In the genomic region with DNA sequence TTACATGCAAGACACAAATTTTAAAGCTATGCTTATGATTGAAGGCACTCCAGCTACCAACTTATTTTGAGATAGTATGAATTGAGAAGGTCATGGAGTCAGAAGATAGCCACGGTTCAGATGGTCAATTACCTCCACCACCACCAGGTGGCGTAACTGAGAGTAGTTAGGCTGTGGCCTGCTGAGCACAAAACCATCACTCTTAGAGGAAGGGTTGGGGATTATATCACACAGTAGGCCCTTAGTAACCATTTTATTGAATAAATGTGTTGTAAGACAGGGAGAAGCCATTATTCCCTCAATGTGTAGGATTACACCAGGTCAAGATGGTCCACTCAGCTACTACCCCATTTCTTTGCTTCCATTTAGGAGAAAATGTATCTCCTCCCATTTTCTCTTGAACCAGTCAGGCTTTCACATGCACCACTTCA, we compare ENCODE assay signal across 8 cellular contexts. TPM values are rescaled to one million over a fixed set of nuclear protein-coding genes. Genes with fewer than 3 reads are reported as not detected.
DNase-seq lines count a peak whose midpoint lies in the region; ATAC-seq, FAIRE-seq and TF ChIP-seq lines count a peak whose summit lies in the region.

No MANE protein-coding gene starts in this region.

- DNase-seq in G401 (ENCODE audit: low spot score) (peak; percentile 55), T-helper 1 cell (peak; percentile 20 to 71 (median 60)), amniotic stem cell (lab: John Stamatoyannopoulos, UW) (peak; percentile 23), iPS DF 4.7 (ENCODE audit: extremely low read depth, low spot score) (peak; percentile 69), frontal cortex (ENCODE audit: low spot score in 2 of 2) (no peak)
- DNase-seq in stimulated activated CD4-positive, alpha-beta T cell treated with anti-CD3 and anti-CD28 coated beads, Interleukin-1b, Interleukin-23, amount 100 ng/mL, for 1 hour (ENCODE audit: low read depth in 2 of 2) = peak; percentile 37 to 61

- no peak for FAIRE-seq in frontal cortex (lab: Jason Lieb, UNC)

- H2AFZ ChIP-seq in Loucy (ENCODE audit: low read length) = 0 out of 2 replicates have a peak overlapping the region, but pooled peaks have one; percentile 6

- no peaks in the 10 kb centered on the region for H3K9me3 ChIP-seq in Loucy (ENCODE audit: insufficient read depth, low read depth, low read length)

- in situ Hi-C loops in G401 (cut with HindIII; ENCODE audit: low sequenced_read_pairs) = no loop called here

- no peak overlapping the region for H3K9ac ChIP-seq in Loucy (ENCODE audit: low read depth, low read length, poor library complexity, severe bottlenecking)

- no peaks in the 10 kb centered on the region for H3K79me2 ChIP-seq in Loucy (ENCODE audit: insufficient read depth, low read length)

- no peak overlapping the region for H3K4me3 ChIP-seq in Loucy (ENCODE audit: low read length, poor library complexity, severe bottlenecking)

- peak; percentile 70 for ATAC-seq in GM21737 (IDR thresholded peaks at IDR 0.05; ENCODE audit: unreplicated experiment)

- no peaks in the 10 kb centered on the region for H3K27me3 ChIP-seq in Loucy (ENCODE audit: insufficient read depth, low read length, poor library complexity, severe bottlenecking)

- TF ChIP-seq CTCF in Loucy (conservative IDR thresholded peaks at IDR 0.05; ENCODE audit: low read length) = peak; percentile 91

- no peaks in the 10 kb centered on the region for H3F3A ChIP-seq in Loucy (ENCODE audit: low read depth)

- H3K4me2 ChIP-seq in Loucy (ENCODE audit: low read depth, low read length, poor library complexity, severe bottlenecking) = no peak overlapping the region

- H4K20me1 ChIP-seq in Loucy (ENCODE audit: insufficient read depth, low read length, poor library complexity, severe bottlenecking) = no peaks in the 10 kb centered on the region

- H3K4me1 ChIP-seq in Loucy (ENCODE audit: insufficient read depth, low read length, poor library complexity, severe bottlenecking) = no peaks in the 10 kb centered on the region

- no peaks in the 10 kb centered on the region for H3K9me2 ChIP-seq in Loucy (replicated peaks; ENCODE audit: low read depth, low read length)

- H3K36me3 ChIP-seq in Loucy (ENCODE audit: insufficient read depth, low read length) = peaks cover 5% of the 10 kb centered on the region; the same call in 1 of the 2 replicates

RNA-seq across cellular contexts. Expression of a gene that starts 18.8 kb away (rescaled TPM):
- total RNA-seq in G401 (2014; rRNA removed; shearing (Covaris generic)) = 0.10 TPM in 1 of 2 replicates, not detected in the other
- 4.1 TPM for total RNA-seq in frontal cortex

RNA-seq across cellular contexts. Expression of a gene that starts 45.4 kb away (rescaled TPM):
- total RNA-seq in G401 (2014; rRNA removed; shearing (Covaris generic)) = 20.2 and 27.7 TPM in 2 replicates
- total RNA-seq in frontal cortex = 110 TPM

RNA-seq across cellular contexts. Expression of a gene that starts 49.0 kb away (rescaled TPM):
- total RNA-seq in G401 (2014; rRNA removed; shearing (Covaris generic)) = 3.9 and 6.9 TPM in 2 replicates
- total RNA-seq in frontal cortex = 12.6 TPM

RNA-seq across cellular contexts. Expression of a gene that starts 55.9 kb away (rescaled TPM):
- total RNA-seq in G401 (2014; rRNA removed; shearing (Covaris generic)) = 39.5 and 57.5 TPM in 2 replicates
- 43.6 TPM for total RNA-seq in frontal cortex

Comparison
In these comparisons a context has a peak if more than half of its experiments do, and no peak if none do; other contexts are left out.
1. DNase-seq: peak in G401 (single experiment), T-helper 1 cell (5 of 5), amniotic stem cell (single experiment), iPS DF 4.7 (single experiment) and stimulated activated CD4-positive, alpha-beta T cell treated with anti-CD3 and anti-CD28 coated beads, Interleukin-1b, Interleukin-23, amount 100 ng/mL, for 1 hour (2 of 2); none in frontal cortex (0 of 2).